ENCODE assay signal across 2 cellular contexts in genomic region chr7:29970158-29970557, GRCh38.
TF ChIP-seq lines count a peak whose summit lies in the region.

No MANE protein-coding gene starts in this region.

TF ChIP-seq in A549, 52 proteins besides CTCF, POLR2A, EP300 and RAD21 (continued from another document):
- TF ChIP-seq BCL3 (IDR thresholded peaks at IDR 0.05) (no peak), TFCP2L1 (CRISPR knock-in tag; IDR thresholded peaks at IDR 0.05) (no peak), E2F6 (IDR thresholded peaks at IDR 0.05; ENCODE audit: borderline replicate concordance, low read depth) (no peak), ATOH8 (CRISPR knock-in tag; IDR thresholded peaks at IDR 0.05; ENCODE audit: low read depth) (no peak), CBX2 (IDR thresholded peaks at IDR 0.05; ENCODE audit: borderline replicate concordance, low read depth) (no peak)

TF ChIP-seq in WTC11, 78 proteins besides CTCF, POLR2A, EP300 and RAD21 (continued from another document):
- TF ChIP-seq ARID4B (CRISPR knock-in tag; IDR thresholded peaks at IDR 0.05; ENCODE audit: borderline replicate concordance), result no peak
- no peak for TF ChIP-seq NR3C1 (CRISPR knock-in tag; conservative IDR thresholded peaks at IDR 0.05; ENCODE audit: low read depth)
- no peak for TF ChIP-seq SMAD3 (CRISPR knock-in tag; IDR thresholded peaks at IDR 0.05; ENCODE audit: borderline replicate concordance)
- no peak for TF ChIP-seq PREB (CRISPR knock-in tag; IDR thresholded peaks at IDR 0.05; ENCODE audit: borderline replicate concordance)
- TF ChIP-seq JUN (CRISPR knock-in tag; IDR thresholded peaks at IDR 0.05), result no peak
- TF ChIP-seq SOX15 (CRISPR knock-in tag; IDR thresholded peaks at IDR 0.05), result no peak
- no peak for TF ChIP-seq ZNF219 (CRISPR knock-in tag; IDR thresholded peaks at IDR 0.05; ENCODE audit: borderline replicate concordance)
- no peak for TF ChIP-seq PRRX2 (CRISPR knock-in tag; IDR thresholded peaks at IDR 0.05)
- no peak for TF ChIP-seq ZNF263 (CRISPR knock-in tag; IDR thresholded peaks at IDR 0.05; ENCODE audit: low read depth)
- no peak for TF ChIP-seq JAZF1 (CRISPR knock-in tag; IDR thresholded peaks at IDR 0.05)
- TF ChIP-seq CREM (CRISPR knock-in tag; IDR thresholded peaks at IDR 0.05), result no peak
- TF ChIP-seq GABPB1 (CRISPR knock-in tag; IDR thresholded peaks at IDR 0.05), result no peak
- TF ChIP-seq TEAD1 (CRISPR knock-in tag; IDR thresholded peaks at IDR 0.05), result no peak
- no peak for TF ChIP-seq ATF3 (CRISPR knock-in tag; conservative IDR thresholded peaks at IDR 0.05)
- no peak for TF ChIP-seq ATF6 (CRISPR knock-in tag; IDR thresholded peaks at IDR 0.05)
